ENCODE assay signal across 27 cellular contexts in genomic region chr7:43890468-43890867, GRCh38.
"Had no signal": no experiment of that assay in that cellular context is flagged by ENCODE, and none has a peak within 500 bp of the region (broad histone marks: within the 10 kb centered on the region; RNA-seq: fewer than 3 reads in every experiment).

No MANE protein-coding gene starts in this region.

- H3K27me3 Mint-ChIP-seq: activated CD4-positive, alpha-beta memory T cell treated with anti-CD3 and anti-CD28 coated beads, Interleukin-2, amount 10 ng/mL, durations not matched to agents 7 days and 5 days; activated CD4-positive, alpha-beta T cell treated with anti-CD3 and anti-CD28 coated beads, Interleukin-2, amount 10 ng/mL, durations not matched to agents 7 days and 5 days; activated naive CD8-positive, alpha-beta T cell; naive thymus-derived CD4-positive, alpha-beta T cell; stimulated activated naive B cell treated with anti-CD40 and anti-IgM and Interleukin-4, amounts not matched to agents 10 μg/mL and 1 μg/mL and 100 μg/mL, for 72 hours had no signal

- H3K4me3 Mint-ChIP-seq: activated CD4-positive, alpha-beta memory T cell treated with anti-CD3 and anti-CD28 coated beads, Interleukin-2, amount 10 ng/mL, durations not matched to agents 7 days and 5 days; activated CD4-positive, alpha-beta T cell treated with anti-CD3 and anti-CD28 coated beads, Interleukin-2, amount 10 ng/mL, durations not matched to agents 7 days and 5 days; activated naive CD8-positive, alpha-beta T cell; stimulated activated naive B cell treated with anti-CD40 and anti-IgM and Interleukin-4, amounts not matched to agents 10 μg/mL and 1 μg/mL and 100 μg/mL, for 72 hours; WTC11 had no signal

- H3K4me1 ChIP-seq: colonic mucosa had no signal

- H3K9me3 ChIP-seq: body of pancreas, colonic mucosa, gastrocnemius medialis, pancreas, prostate gland, stomach, tibial artery had no signal

- H3K27ac Mint-ChIP-seq: activated CD4-positive, alpha-beta memory T cell treated with anti-CD3 and anti-CD28 coated beads, Interleukin-2, amount 10 ng/mL, durations not matched to agents 7 days and 5 days; activated CD4-positive, alpha-beta T cell treated with anti-CD3 and anti-CD28 coated beads, Interleukin-2, amount 10 ng/mL, durations not matched to agents 7 days and 5 days; activated naive CD8-positive, alpha-beta T cell; naive thymus-derived CD4-positive, alpha-beta T cell; stimulated activated naive B cell treated with anti-CD40 and anti-IgM and Interleukin-4, amounts not matched to agents 10 μg/mL and 1 μg/mL and 100 μg/mL, for 72 hours; WTC11 had no signal

- H3K36me3 ChIP-seq: colonic mucosa had no signal

- H3K27me3 ChIP-seq: body of pancreas, colonic mucosa, dorsolateral prefrontal cortex, gastrocnemius medialis, pancreas, stomach, tibial artery had no signal

- DNase-seq: activated CD4-positive, alpha-beta memory T cell treated with anti-CD3 and anti-CD28 coated beads, Interleukin-2, amount 10 ng/mL, durations not matched to agents 7 days and 5 days; activated CD4-positive, alpha-beta T cell treated with anti-CD3 and anti-CD28 coated beads for 1 hour; activated CD4-positive, alpha-beta T cell treated with anti-CD3 and anti-CD28 coated beads, Interleukin-2, amount 10 ng/mL, durations not matched to agents 7 days and 5 days; activated CD8-positive, alpha-beta memory T cell treated with anti-CD3 and anti-CD28 coated beads, Interleukin-2, amount 50 U/mL, for 48 hours; activated naive CD4-positive, alpha-beta T cell treated with Interleukin-2 at 50 U/mL for 16 hours; activated T-cell treated with anti-CD3 and anti-CD28 coated beads, Interleukin-2, amount 50 U/mL, for 48 hours; aorta; body of pancreas; cerebellar nuclear complex; colonic mucosa; dorsolateral prefrontal cortex; effector memory CD4-positive, alpha-beta T cell; gastrocnemius medialis; hippocampal formation; left cardiac atrium; midbrain; naive thymus-derived CD4-positive, alpha-beta T cell; pancreas; stimulated activated CD4-positive, alpha-beta T cell treated with anti-CD3 and anti-CD28 coated beads, Interleukin-15, amount 100 ng/mL, for 24 hours; stimulated activated CD4-positive, alpha-beta T cell treated with anti-CD3 and anti-CD28 coated beads, Interleukin-2, amount 100 ng/mL, for 24 hours; stimulated activated naive B cell treated with anti-CD40 and anti-IgM and Interleukin-4, amounts not matched to agents 10 μg/mL and 1 μg/mL and 100 μg/mL, for 72 hours; stomach; T-helper 9 cell; tibial artery had no signal

- H3K4me3 ChIP-seq: body of pancreas, colonic mucosa, dorsolateral prefrontal cortex, gastrocnemius medialis, pancreas, stomach, tibial artery had no signal

- ATAC-seq: body of pancreas; gastrocnemius medialis; naive thymus-derived CD4-positive, alpha-beta T cell; pancreas; stimulated activated naive B cell treated with anti-CD40 and anti-IgM and Interleukin-4, amounts not matched to agents 10 μg/mL and 1 μg/mL and 100 μg/mL, for 72 hours; WTC11 had no signal

- H3K4me1 Mint-ChIP-seq: WTC11 had no signal

- H3K9me3 Mint-ChIP-seq: activated CD4-positive, alpha-beta memory T cell treated with anti-CD3 and anti-CD28 coated beads, Interleukin-2, amount 10 ng/mL, durations not matched to agents 7 days and 5 days; activated CD4-positive, alpha-beta T cell treated with anti-CD3 and anti-CD28 coated beads, Interleukin-2, amount 10 ng/mL, durations not matched to agents 7 days and 5 days; stimulated activated naive B cell treated with anti-CD40 and anti-IgM and Interleukin-4, amounts not matched to agents 10 μg/mL and 1 μg/mL and 100 μg/mL, for 72 hours; WTC11 had no signal

- H3K27ac ChIP-seq: body of pancreas, colonic mucosa, gastrocnemius medialis, pancreas, stomach, tibial artery had no signal
